Comparison of ENCODE assay signal across 1 cellular context in the genomic region with DNA sequence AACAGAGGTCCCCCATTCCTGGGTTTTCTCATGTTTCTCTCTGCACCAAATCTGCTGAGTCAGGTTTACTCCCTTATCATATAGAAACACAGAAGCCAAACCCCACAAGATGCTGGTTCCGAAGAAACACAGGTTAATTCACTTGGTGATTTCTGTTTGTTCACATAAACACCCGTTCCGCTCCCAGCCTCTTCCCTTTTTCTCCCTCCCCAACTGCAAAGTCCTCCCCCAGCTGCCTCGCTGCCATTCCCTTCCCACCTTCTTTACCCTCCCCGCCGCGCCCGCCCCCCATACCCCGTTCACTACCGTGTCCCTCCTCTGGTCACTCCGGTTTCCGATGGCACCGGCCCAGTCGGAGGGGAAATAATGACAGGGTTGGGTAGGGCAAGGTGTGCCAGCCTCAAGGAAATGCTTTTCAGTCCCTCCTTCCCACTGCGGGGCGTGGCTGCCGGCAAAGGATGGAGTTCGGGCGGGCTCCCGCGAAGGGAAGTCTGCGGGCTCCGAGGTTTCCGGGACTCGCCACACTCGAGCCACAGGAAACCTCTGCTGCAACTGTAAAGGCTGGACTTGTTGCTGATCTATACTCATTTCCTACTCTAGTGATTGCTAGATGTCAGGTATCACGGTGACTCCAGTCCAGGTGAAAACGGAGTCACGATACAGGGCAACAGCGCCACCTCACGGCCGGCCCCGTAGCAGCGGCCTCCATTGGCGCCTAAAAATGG.
A peak's percentile ranks its signal among the peaks of the same experiment; 100 is the strongest.
TF ChIP-seq lines count a peak whose summit lies in the region.

A gene with protein sequence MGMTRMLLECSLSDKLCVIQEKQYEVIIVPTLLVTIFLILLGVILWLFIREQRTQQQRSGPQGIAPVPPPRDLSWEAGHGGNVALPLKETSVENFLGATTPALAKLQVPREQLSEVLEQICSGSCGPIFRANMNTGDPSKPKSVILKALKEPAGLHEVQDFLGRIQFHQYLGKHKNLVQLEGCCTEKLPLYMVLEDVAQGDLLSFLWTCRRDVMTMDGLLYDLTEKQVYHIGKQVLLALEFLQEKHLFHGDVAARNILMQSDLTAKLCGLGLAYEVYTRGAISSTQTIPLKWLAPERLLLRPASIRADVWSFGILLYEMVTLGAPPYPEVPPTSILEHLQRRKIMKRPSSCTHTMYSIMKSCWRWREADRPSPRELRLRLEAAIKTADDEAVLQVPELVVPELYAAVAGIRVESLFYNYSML (minus strand): TSS at position 393 of the 725 bp plus-strand sequence. CDS start 39,434 bp downstream, outside the sequence.

TF ChIP-seq in HEK293, 187 proteins besides CTCF, POLR2A, EP300 and RAD21 (continued from another document and continues in another):
- TF ChIP-seq, protein P1, sequence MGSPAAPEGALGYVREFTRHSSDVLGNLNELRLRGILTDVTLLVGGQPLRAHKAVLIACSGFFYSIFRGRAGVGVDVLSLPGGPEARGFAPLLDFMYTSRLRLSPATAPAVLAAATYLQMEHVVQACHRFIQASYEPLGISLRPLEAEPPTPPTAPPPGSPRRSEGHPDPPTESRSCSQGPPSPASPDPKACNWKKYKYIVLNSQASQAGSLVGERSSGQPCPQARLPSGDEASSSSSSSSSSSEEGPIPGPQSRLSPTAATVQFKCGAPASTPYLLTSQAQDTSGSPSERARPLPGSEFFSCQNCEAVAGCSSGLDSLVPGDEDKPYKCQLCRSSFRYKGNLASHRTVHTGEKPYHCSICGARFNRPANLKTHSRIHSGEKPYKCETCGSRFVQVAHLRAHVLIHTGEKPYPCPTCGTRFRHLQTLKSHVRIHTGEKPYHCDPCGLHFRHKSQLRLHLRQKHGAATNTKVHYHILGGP (tag by site-specific recombination; IDR thresholded peaks at IDR 0.05), result no peak
- TF ChIP-seq ZNF146 (tag by site-specific recombination; IDR thresholded peaks at IDR 0.05), result no peak
- TF ChIP-seq ZNF791 (tag by site-specific recombination; IDR thresholded peaks at IDR 0.05), result no peak
- TF ChIP-seq ZNF548 (tag by site-specific recombination; IDR thresholded peaks at IDR 0.05), result no peak
- TF ChIP-seq ZNF473 (tag by site-specific recombination; IDR thresholded peaks at IDR 0.05), result no peak
- TF ChIP-seq SETDB1 (IDR thresholded peaks at IDR 0.05; ENCODE audit: insufficient read length, low read length), result no peak
- TF ChIP-seq, protein P2, sequence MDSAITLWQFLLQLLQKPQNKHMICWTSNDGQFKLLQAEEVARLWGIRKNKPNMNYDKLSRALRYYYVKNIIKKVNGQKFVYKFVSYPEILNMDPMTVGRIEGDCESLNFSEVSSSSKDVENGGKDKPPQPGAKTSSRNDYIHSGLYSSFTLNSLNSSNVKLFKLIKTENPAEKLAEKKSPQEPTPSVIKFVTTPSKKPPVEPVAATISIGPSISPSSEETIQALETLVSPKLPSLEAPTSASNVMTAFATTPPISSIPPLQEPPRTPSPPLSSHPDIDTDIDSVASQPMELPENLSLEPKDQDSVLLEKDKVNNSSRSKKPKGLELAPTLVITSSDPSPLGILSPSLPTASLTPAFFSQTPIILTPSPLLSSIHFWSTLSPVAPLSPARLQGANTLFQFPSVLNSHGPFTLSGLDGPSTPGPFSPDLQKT (IDR thresholded peaks at IDR 0.05; ENCODE audit: borderline replicate concordance, low read depth, low read length), result no peak
- TF ChIP-seq, protein P3, sequence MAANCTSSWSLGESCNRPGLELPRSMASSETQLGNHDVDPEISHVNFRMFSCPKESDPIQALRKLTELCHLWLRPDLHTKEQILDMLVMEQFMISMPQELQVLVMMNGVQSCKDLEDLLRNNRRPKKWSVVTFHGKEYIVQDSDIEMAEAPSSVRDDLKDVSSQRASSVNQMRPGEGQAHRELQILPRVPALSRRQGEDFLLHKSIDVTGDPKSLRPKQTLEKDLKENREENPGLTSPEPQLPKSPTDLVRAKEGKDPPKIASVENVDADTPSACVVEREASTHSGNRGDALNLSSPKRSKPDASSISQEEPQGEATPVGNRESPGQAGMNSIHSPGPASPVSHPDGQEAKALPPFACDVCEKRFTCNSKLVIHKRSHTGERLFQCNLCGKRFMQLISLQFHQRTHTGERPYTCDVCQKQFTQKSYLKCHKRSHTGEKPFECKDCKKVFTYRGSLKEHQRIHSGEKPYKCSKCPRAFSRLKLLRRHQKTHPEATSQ (tag by site-specific recombination; IDR thresholded peaks at IDR 0.05), result no peak
- TF ChIP-seq ZNF416 (tag by site-specific recombination; IDR thresholded peaks at IDR 0.05), result no peak
- TF ChIP-seq ZNF621 (tag by site-specific recombination; IDR thresholded peaks at IDR 0.05), result no peak
- TF ChIP-seq, protein P4, sequence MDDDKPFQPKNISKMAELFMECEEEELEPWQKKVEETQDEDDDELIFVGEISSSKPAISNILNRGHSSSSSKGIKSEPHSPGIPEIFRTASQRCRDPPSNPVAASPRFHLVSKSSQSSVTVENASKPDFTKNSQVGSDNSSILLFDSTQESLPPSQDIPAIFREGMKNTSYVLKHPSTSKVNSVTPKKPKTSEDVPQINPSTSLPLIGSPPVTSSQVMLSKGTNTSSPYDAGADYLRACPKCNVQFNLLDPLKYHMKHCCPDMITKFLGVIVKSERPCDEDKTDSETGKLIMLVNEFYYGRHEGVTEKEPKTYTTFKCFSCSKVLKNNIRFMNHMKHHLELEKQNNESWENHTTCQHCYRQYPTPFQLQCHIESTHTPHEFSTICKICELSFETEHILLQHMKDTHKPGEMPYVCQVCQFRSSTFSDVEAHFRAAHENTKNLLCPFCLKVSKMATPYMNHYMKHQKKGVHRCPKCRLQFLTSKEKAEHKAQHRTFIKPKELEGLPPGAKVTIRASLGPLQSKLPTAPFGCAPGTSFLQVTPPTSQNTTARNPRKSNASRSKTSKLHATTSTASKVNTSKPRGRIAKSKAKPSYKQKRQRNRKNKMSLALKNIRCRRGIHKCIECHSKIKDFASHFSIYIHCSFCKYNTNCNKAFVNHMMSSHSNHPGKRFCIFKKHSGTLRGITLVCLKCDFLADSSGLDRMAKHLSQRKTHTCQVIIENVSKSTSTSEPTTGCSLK (tag by site-specific recombination; IDR thresholded peaks at IDR 0.05), result no peak
- no peak for TF ChIP-seq ZBTB48 (tag by site-specific recombination; IDR thresholded peaks at IDR 0.05)
- no peak for TF ChIP-seq ZNF37A (tag by site-specific recombination; IDR thresholded peaks at IDR 0.05)
- no peak for TF ChIP-seq ZNF248 (tag by site-specific recombination; IDR thresholded peaks at IDR 0.05)
- TF ChIP-seq ZSCAN23 (tag by site-specific recombination; IDR thresholded peaks at IDR 0.05), result no peak
- peak; percentile 53; the same call in 1 of the 2 replicates for TF ChIP-seq ZNF660 (tag by site-specific recombination; IDR thresholded peaks at IDR 0.05)
- TF ChIP-seq ZNF585B (tag by site-specific recombination; IDR thresholded peaks at IDR 0.05), result no peak
- TF ChIP-seq BCL11A (tag by site-specific recombination; IDR thresholded peaks at IDR 0.05; ENCODE audit: low read depth), result no peak
- no peak for TF ChIP-seq ZNF112 (tag by site-specific recombination; IDR thresholded peaks at IDR 0.05)
- TF ChIP-seq, protein P5, sequence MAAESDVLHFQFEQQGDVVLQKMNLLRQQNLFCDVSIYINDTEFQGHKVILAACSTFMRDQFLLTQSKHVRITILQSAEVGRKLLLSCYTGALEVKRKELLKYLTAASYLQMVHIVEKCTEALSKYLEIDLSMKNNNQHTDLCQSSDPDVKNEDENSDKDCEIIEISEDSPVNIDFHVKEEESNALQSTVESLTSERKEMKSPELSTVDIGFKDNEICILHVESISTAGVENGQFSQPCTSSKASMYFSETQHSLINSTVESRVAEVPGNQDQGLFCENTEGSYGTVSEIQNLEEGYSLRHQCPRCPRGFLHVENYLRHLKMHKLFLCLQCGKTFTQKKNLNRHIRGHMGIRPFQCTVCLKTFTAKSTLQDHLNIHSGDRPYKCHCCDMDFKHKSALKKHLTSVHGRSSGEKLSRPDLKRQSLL (tag by site-specific recombination; IDR thresholded peaks at IDR 0.05), result no peak
- TF ChIP-seq ZNF510 (tag by site-specific recombination; IDR thresholded peaks at IDR 0.05; ENCODE audit: insufficient replicate concordance), result no peak
- TF ChIP-seq ZFP41 (tag by site-specific recombination; IDR thresholded peaks at IDR 0.05; ENCODE audit: borderline replicate concordance), result no peak
- TF ChIP-seq GFI1B (tag by site-specific recombination; IDR thresholded peaks at IDR 0.05), result no peak
- no peak for TF ChIP-seq ZNF211 (tag by site-specific recombination; IDR thresholded peaks at IDR 0.05; ENCODE audit: low read depth)
- TF ChIP-seq, protein P6, sequence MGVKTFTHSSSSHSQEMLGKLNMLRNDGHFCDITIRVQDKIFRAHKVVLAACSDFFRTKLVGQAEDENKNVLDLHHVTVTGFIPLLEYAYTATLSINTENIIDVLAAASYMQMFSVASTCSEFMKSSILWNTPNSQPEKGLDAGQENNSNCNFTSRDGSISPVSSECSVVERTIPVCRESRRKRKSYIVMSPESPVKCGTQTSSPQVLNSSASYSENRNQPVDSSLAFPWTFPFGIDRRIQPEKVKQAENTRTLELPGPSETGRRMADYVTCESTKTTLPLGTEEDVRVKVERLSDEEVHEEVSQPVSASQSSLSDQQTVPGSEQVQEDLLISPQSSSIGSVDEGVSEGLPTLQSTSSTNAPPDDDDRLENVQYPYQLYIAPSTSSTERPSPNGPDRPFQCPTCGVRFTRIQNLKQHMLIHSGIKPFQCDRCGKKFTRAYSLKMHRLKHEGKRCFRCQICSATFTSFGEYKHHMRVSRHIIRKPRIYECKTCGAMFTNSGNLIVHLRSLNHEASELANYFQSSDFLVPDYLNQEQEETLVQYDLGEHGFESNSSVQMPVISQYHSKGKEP (tag by site-specific recombination; IDR thresholded peaks at IDR 0.05), result no peak
- no peak for TF ChIP-seq MYNN (tag by site-specific recombination; IDR thresholded peaks at IDR 0.05; ENCODE audit: borderline replicate concordance)
- no peak for TF ChIP-seq SALL2 (tag by site-specific recombination; IDR thresholded peaks at IDR 0.05; ENCODE audit: borderline replicate concordance)
- no peak for TF ChIP-seq ZNF555 (tag by site-specific recombination; conservative IDR thresholded peaks at IDR 0.05)
- TF ChIP-seq, protein P7, sequence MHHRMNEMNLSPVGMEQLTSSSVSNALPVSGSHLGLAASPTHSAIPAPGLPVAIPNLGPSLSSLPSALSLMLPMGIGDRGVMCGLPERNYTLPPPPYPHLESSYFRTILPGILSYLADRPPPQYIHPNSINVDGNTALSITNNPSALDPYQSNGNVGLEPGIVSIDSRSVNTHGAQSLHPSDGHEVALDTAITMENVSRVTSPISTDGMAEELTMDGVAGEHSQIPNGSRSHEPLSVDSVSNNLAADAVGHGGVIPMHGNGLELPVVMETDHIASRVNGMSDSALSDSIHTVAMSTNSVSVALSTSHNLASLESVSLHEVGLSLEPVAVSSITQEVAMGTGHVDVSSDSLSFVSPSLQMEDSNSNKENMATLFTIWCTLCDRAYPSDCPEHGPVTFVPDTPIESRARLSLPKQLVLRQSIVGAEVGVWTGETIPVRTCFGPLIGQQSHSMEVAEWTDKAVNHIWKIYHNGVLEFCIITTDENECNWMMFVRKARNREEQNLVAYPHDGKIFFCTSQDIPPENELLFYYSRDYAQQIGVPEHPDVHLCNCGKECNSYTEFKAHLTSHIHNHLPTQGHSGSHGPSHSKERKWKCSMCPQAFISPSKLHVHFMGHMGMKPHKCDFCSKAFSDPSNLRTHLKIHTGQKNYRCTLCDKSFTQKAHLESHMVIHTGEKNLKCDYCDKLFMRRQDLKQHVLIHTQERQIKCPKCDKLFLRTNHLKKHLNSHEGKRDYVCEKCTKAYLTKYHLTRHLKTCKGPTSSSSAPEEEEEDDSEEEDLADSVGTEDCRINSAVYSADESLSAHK (tag by site-specific recombination; IDR thresholded peaks at IDR 0.05), result no peak
- no peak for TF ChIP-seq OVOL3 (tag by site-specific recombination; IDR thresholded peaks at IDR 0.05)
- no peak for TF ChIP-seq ZIC2 (tag by site-specific recombination; IDR thresholded peaks at IDR 0.05)
- no peak for TF ChIP-seq ZNF776 (tag by site-specific recombination; IDR thresholded peaks at IDR 0.05; ENCODE audit: borderline replicate concordance)
- TF ChIP-seq ZNF391 (tag by site-specific recombination; IDR thresholded peaks at IDR 0.05; ENCODE audit: borderline replicate concordance, low read depth), result no peak
- no peak for TF ChIP-seq ZNF529 (tag by site-specific recombination; IDR thresholded peaks at IDR 0.05; ENCODE audit: insufficient replicate concordance)
- TF ChIP-seq ZSCAN16 (tag by site-specific recombination; IDR thresholded peaks at IDR 0.05), result no peak
- TF ChIP-seq GLI4 (tag by site-specific recombination; IDR thresholded peaks at IDR 0.05), result no peak
- TF ChIP-seq, protein P8, sequence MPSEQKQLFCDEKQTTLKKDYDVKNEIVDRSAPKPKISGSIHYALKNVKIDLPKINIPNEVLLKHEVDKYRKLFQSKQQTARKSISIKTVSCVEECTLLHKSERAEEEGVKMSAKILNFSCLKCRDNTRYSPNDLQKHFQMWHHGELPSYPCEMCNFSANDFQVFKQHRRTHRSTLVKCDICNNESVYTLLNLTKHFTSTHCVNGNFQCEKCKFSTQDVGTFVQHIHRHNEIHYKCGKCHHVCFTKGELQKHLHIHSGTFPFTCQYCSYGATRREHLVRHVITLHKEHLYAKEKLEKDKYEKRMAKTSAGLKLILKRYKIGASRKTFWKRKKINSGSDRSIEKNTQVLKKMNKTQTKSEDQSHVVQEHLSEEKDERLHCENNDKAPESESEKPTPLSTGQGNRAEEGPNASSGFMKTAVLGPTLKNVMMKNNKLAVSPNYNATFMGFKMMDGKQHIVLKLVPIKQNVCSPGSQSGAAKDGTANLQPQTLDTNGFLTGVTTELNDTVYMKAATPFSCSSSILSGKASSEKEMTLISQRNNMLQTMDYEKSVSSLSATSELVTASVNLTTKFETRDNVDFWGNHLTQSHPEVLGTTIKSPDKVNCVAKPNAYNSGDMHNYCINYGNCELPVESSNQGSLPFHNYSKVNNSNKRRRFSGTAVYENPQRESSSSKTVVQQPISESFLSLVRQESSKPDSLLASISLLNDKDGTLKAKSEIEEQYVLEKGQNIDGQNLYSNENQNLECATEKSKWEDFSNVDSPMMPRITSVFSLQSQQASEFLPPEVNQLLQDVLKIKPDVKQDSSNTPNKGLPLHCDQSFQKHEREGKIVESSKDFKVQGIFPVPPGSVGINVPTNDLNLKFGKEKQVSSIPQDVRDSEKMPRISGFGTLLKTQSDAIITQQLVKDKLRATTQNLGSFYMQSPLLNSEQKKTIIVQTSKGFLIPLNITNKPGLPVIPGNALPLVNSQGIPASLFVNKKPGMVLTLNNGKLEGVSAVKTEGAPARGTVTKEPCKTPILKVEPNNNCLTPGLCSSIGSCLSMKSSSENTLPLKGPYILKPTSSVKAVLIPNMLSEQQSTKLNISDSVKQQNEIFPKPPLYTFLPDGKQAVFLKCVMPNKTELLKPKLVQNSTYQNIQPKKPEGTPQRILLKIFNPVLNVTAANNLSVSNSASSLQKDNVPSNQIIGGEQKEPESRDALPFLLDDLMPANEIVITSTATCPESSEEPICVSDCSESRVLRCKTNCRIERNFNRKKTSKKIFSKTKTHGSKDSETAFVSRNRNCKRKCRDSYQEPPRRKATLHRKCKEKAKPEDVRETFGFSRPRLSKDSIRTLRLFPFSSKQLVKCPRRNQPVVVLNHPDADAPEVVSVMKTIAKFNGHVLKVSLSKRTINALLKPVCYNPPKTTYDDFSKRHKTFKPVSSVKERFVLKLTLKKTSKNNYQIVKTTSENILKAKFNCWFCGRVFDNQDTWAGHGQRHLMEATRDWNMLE (tag by site-specific recombination; conservative IDR thresholded peaks at IDR 0.05; ENCODE audit: low read depth), result no peak
- TF ChIP-seq ZEB2 (tag by site-specific recombination; IDR thresholded peaks at IDR 0.05), result peak; percentile 93
